25 cellular contexts compared by ENCODE assay signal in the genomic region with DNA sequence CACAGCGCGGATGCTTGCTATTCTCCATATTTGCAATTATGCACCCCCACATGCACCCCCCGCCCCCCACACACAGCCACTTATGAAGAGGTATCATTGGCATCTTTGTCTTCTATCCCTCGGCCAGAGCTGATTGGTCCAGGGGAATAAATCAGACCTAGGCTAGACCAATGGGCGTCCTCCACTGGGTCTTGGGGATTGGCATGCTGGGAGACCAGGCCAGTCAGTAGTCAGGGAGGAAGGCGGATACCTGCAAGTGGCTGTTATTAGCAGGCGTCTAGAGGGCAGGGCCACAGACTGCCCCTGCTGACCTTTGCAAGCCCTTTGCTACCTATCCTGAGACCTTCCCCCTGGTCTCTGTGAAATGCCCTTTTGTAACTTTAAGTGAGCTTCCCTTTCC. TPM values are rescaled to one million over a fixed set of nuclear protein-coding genes. Genes with fewer than 3 reads are reported as not detected.
A peak's percentile ranks its signal among the peaks of the same experiment; 100 is the strongest.
DNase-seq lines count a peak whose midpoint lies in the region; ATAC-seq, FAIRE-seq and TF ChIP-seq lines count a peak whose summit lies in the region.
"Had no signal": no experiment of that assay in that cellular context is flagged by ENCODE, and none has a peak within 500 bp of the region (broad histone marks: within the 10 kb centered on the region; RNA-seq: fewer than 3 reads in every experiment).

No MANE protein-coding gene starts in this region.

- no peak overlapping the region for H3K18ac ChIP-seq in mesendoderm (ENCODE audit: low read length)

- no peaks in the 10 kb centered on the region for H3K9me3 ChIP-seq in K562 (replicated peaks; ENCODE audit: control insufficient read depth, insufficient read depth, low read depth, low read length)
- H3K9me3 ChIP-seq: BLaER1, SJSA1 had no signal

- no peak for TF ChIP-seq EP300 in K562 (IDR thresholded peaks at IDR 0.05; ENCODE audit: low read length)

- no peak overlapping the region for H2BK120ac ChIP-seq in mesendoderm (ENCODE audit: low read depth, low read length)

- no peak for TF ChIP-seq POLR2A in K562 (conservative IDR thresholded peaks at IDR 0.05)

- no peak overlapping the region for H3K4me3 Mint-ChIP-seq in type B pancreatic cell
- H3K4me3 Mint-ChIP-seq: CD4-positive, alpha-beta T cell; HFFc6 had no signal

- no peak overlapping the region for H2AFZ ChIP-seq in K562 (ENCODE audit: low read depth, low read length)

- H3K4me2 ChIP-seq in K562 (ENCODE audit: insufficient read depth, low read length) (no peak overlapping the region), mesendoderm (ENCODE audit: low read length) (no peak overlapping the region)
- H3K4me2 ChIP-seq: BLaER1 had no signal

- TF ChIP-seq RAD21 in K562 (CRISPR knock-in tag; conservative IDR thresholded peaks at IDR 0.05 in 1 of 2, IDR thresholded peaks at IDR 0.05 in 1 of 2), result no peak

- H3K4me1 ChIP-seq in K562 (replicated peaks in 1 of 2; ENCODE audit: control insufficient read depth in 2 of 2, insufficient read depth in 2 of 2, low read length in 2 of 2), result peaks cover 0 to 2% of the 10 kb centered on the region in 2 experiments; a peak in 1 of 5 replicates
- no peaks in the 10 kb centered on the region for H3K4me1 ChIP-seq in mesendoderm (ENCODE audit: control insufficient read depth, low read depth, low read length)

- H3K4me3 ChIP-seq in K562 (no peak overlapping the region), mesendoderm (ENCODE audit: low read length) (no peak overlapping the region)
- H3K4me3 ChIP-seq: BLaER1, SJSA1 had no signal

- H3K9me1 ChIP-seq in K562 (ENCODE audit: control insufficient read depth, insufficient read depth, low read length), result no peaks in the 10 kb centered on the region

- no peak overlapping the region for H3K56ac ChIP-seq in mesendoderm (ENCODE audit: low read length)

- no peak overlapping the region for H2BK15ac ChIP-seq in mesendoderm (replicated peaks; ENCODE audit: low read depth)

- no peaks in the 10 kb centered on the region for H3K9me3 Mint-ChIP-seq in type B pancreatic cell
- H3K9me3 Mint-ChIP-seq: CD4-positive, alpha-beta T cell; HFFc6 had no signal

- H3K79me2 ChIP-seq in K562 (ENCODE audit: control insufficient read depth, insufficient read depth, low read length) (no peaks in the 10 kb centered on the region), mesendoderm (ENCODE audit: control insufficient read depth, insufficient read depth, low read length) (no peaks in the 10 kb centered on the region)

- H3K9ac ChIP-seq in K562 (ENCODE audit: insufficient read depth in 1 of 2, low read depth in 2 of 2, low read length in 2 of 2) (no peak overlapping the region), mesendoderm (ENCODE audit: low read length) (no peak overlapping the region)
- H3K9ac ChIP-seq: BLaER1 had no signal

- 23% methylated on average over 7 of the region's 7 CpGs for WGBS in K562 (ENCODE audit: insufficient coverage, low coverage, missing lambda C conversion rate)
- no CpG with 5 or more reads among the region's 7 CpGs for WGBS in mesendoderm (ENCODE audit: extremely low coverage, insufficient coverage, low lambda C conversion rate)

- H4K5ac ChIP-seq in mesendoderm (ENCODE audit: low read length), result no peak overlapping the region

- H2AK5ac ChIP-seq in mesendoderm (ENCODE audit: low read length), result no peak overlapping the region

- in situ Hi-C loops in K562 (cut with MboI), result no loop called here

- intact Hi-C loops in K562 (cut with micrococcal nuclease), result no loop called here

- H3K27ac ChIP-seq in K562 (ENCODE audit: extremely low read depth, low read depth, low read length), result no peak overlapping the region
- no peak overlapping the region for H3K27ac ChIP-seq in mesendoderm (ENCODE audit: low read depth, low read length)
- H3K27ac ChIP-seq: 22Rv1, BLaER1, SJSA1 had no signal

- FAIRE-seq in K562 (lab: Jason Lieb, UNC), result no peak
- FAIRE-seq: G401.6, GM12892, H1 had no signal

- H4K8ac ChIP-seq in mesendoderm (ENCODE audit: low read depth, low read length), result no peak overlapping the region

- H3K36me3 ChIP-seq in K562 (ENCODE audit: control insufficient read depth, insufficient read depth, low read length), result no peaks in the 10 kb centered on the region
- no peaks in the 10 kb centered on the region for H3K36me3 ChIP-seq in mesendoderm (ENCODE audit: control insufficient read depth, insufficient read depth, low read length)
- H3K36me3 ChIP-seq: BLaER1 had no signal

- POLR2A ChIA-PET in K562 (lab: Yijun Ruan, JAX), result interaction anchor here (0.6 to 1.6 kb wide), 2 partner anchors 11 to 591 kb away, joined by 3 to 5 read pairs; no protein-coding TSS in a partner anchor

- peaks cover 48 to 78% of the 10 kb centered on the region in 2 experiments; a peak in 4 of 5 replicates for H3K27me3 ChIP-seq in K562 (ENCODE audit: control insufficient read depth in 2 of 2, insufficient read depth in 2 of 2, low read length in 2 of 2)
- no peaks in the 10 kb centered on the region for H3K27me3 ChIP-seq in mesendoderm (ENCODE audit: insufficient read depth, low read length, poor library complexity)
- H3K27me3 ChIP-seq: BLaER1, SJSA1 had no signal

- CTCF ChIA-PET in K562 (lab: Yijun Ruan, JAX; ENCODE audit: low intra/inter-chr PET ratio), result no interaction called here

- peaks cover 5% of the 10 kb centered on the region for H4K20me1 ChIP-seq in K562 (replicated peaks; ENCODE audit: control insufficient read depth, insufficient read depth, low read length)
- H4K20me1 ChIP-seq: BLaER1 had no signal

- no peak overlapping the region for H3K27ac Mint-ChIP-seq in type B pancreatic cell
- H3K27ac Mint-ChIP-seq: CD4-positive, alpha-beta T cell; HFFc6 had no signal

- H3K27me3 Mint-ChIP-seq in type B pancreatic cell, result no peaks in the 10 kb centered on the region

- H3K79me1 ChIP-seq in mesendoderm (ENCODE audit: low read length), result no peaks in the 10 kb centered on the region

- BruUV-seq in K562 (replicated peaks; lab: Mats Ljungman, UMichigan), result no TSS peak

- TF ChIP-seq CTCF in K562 (IDR thresholded peaks at IDR 0.05 in 2 of 3, conservative IDR thresholded peaks at IDR 0.05 in 1 of 3; ENCODE audit: insufficient read depth in 2 of 3, low read depth in 1 of 3, low read length in 3 of 3) (no peak), type B pancreatic cell (conservative IDR thresholded peaks at IDR 0.05) (no peak)

- H3K36me3 Mint-ChIP-seq in type B pancreatic cell, result no peaks in the 10 kb centered on the region

- H3K4me1 Mint-ChIP-seq in type B pancreatic cell (ENCODE audit: unreplicated experiment), result peaks cover 13% of the 10 kb centered on the region

- ATAC-seq in K562 (peak; percentile 65), GM19351 (IDR thresholded peaks at IDR 0.05; ENCODE audit: unreplicated experiment) (no peak)
- ATAC-seq: Right ventricle myocardium inferior had no signal

- H2BK5ac ChIP-seq in mesendoderm (ENCODE audit: low read length), result no peak overlapping the region

- no peak overlapping the region for H3K23ac ChIP-seq in mesendoderm (ENCODE audit: low read length)

- DNase-seq in NCI-H82 (lab: John Stamatoyannopoulos, UW), result peak; percentile 25
- no peak for DNase-seq in NCI-H82 treated with DMSO at 0.1 percent for 48 hours (lab: John Stamatoyannopoulos, UW; ENCODE audit: unreplicated experiment)
- DNase-seq in K562 (ENCODE audit: extremely low read depth in 1 of 4, low spot score in 3 of 4), result peak in 3 of 4 experiments; percentile 42 to 45 (median 45)
- DNase-seq in mesendoderm, result peak; percentile 39
- DNase-seq in type B pancreatic cell (ENCODE audit: extremely low spot score, unreplicated experiment), result no peak
- no peak for DNase-seq in MV-4-11 (lab: John Stamatoyannopoulos, UW)
- no peak for DNase-seq in DMS79 treated with DMSO at 0.1 percent for 48 hours (lab: John Stamatoyannopoulos, UW)
- DNase-seq: ACHN; CD4-positive, alpha-beta T cell; HFFc6; KBM-7; NCI-H1105 treated with DMSO at 0.1 percent for 48 hours; NCI-H1694; NCI-H2081; NCI-H2171; NCI-H345; NCI-H524 treated with DMSO at 0.1 percent for 48 hours had no signal

- no peak overlapping the region for H3K4ac ChIP-seq in mesendoderm (ENCODE audit: low read depth, low read length)

TF ChIP-seq in K562, 482 proteins besides CTCF, POLR2A, EP300 and RAD21 (continues in another document):
- TF ChIP-seq THRAP3 (IDR thresholded peaks at IDR 0.05; ENCODE audit: borderline replicate concordance) (no peak), TAF7 (tag; IDR thresholded peaks at IDR 0.05) (no peak)
- TF ChIP-seq, protein P1, sequence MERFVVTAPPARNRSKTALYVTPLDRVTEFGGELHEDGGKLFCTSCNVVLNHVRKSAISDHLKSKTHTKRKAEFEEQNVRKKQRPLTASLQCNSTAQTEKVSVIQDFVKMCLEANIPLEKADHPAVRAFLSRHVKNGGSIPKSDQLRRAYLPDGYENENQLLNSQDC (CRISPR knock-in tag; IDR thresholded peaks at IDR 0.05), result no peak
- TF ChIP-seq, protein P2, sequence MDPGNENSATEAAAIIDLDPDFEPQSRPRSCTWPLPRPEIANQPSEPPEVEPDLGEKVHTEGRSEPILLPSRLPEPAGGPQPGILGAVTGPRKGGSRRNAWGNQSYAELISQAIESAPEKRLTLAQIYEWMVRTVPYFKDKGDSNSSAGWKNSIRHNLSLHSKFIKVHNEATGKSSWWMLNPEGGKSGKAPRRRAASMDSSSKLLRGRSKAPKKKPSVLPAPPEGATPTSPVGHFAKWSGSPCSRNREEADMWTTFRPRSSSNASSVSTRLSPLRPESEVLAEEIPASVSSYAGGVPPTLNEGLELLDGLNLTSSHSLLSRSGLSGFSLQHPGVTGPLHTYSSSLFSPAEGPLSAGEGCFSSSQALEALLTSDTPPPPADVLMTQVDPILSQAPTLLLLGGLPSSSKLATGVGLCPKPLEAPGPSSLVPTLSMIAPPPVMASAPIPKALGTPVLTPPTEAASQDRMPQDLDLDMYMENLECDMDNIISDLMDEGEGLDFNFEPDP (CRISPR knock-in tag; IDR thresholded peaks at IDR 0.05), result no peak

RNA-seq across cellular contexts. Expression of a gene that starts 30.0 kb away (rescaled TPM):
- not detected in 2 replicates for total RNA-seq in K562 (2011; cell fraction: chromatin; rRNA removed; ENCODE audit: low replicate concordance)
- not detected in 2 replicates for total RNA-seq in K562 (2011; cell fraction: nucleolus; rRNA removed)
- not detected in 2 replicates for total RNA-seq in K562 (2011; cell fraction: nucleoplasm; rRNA removed)
- not detected in 2 replicates for total RNA-seq in K562 (2014; rRNA removed)
- not detected in 2 replicates for total RNA-seq in K562 (2014; rRNA removed; fragmentation: Illumina TruSeq; extraction: Trizol)
- not detected in 2 replicates for total RNA-seq in K562 (2015; rRNA removed; fragmentation: Illumina TruSeq; extraction: Trizol)
- not detected in 2 replicates for total RNA-seq in K562 (2021)
- not detected in 2 replicates for polyA plus RNA-seq in K562 (2011; rRNA removed)
- polyA plus RNA-seq in K562 (2011; cell fraction: cytosol; rRNA removed), result not detected in 2 replicates
- not detected in 2 replicates for polyA plus RNA-seq in K562 (2011; cell fraction: nucleus; rRNA removed)
- polyA plus RNA-seq in K562 (2012), result not detected in 2 replicates
- polyA plus RNA-seq in K562 (2014; fragmentation: Illumina TruSeq; extraction: Trizol), result not detected in 2 replicates
- not detected for polyA plus RNA-seq in K562 (2014; fragmentation: Nextera tagmentation; extraction: Ambion mirVana)
- not detected in 2 replicates for polyA plus RNA-seq in K562 (2014; rRNA removed)
- not detected in 2 replicates for polyA minus RNA-seq in K562 (2011; rRNA and poly(A)+ RNA removed)
- polyA minus RNA-seq in K562 (2011; cell fraction: cytosol; rRNA and poly(A)+ RNA removed), result not detected in 2 replicates
- not detected in 2 replicates for polyA minus RNA-seq in K562 (2011; cell fraction: nucleus; rRNA and poly(A)+ RNA removed)
- polyA plus RNA-seq in mesendoderm (2013, experiment 1 of 2), result 0.37 TPM
- polyA plus RNA-seq in mesendoderm (2013, experiment 2 of 2), result 0.39 TPM
- total RNA-seq in type B pancreatic cell (ENCODE audit: low replicate concordance), result 1.8 and 13.7 TPM in 2 replicates
- total RNA-seq: CD4-positive, alpha-beta T cell had no signal

Comparison
In these comparisons a context has a peak if more than half of its experiments do, and no peak if none do; other contexts are left out.
1. DNase-seq: peak in NCI-H82 (single experiment), K562 (3 of 4) and mesendoderm (single experiment); none in NCI-H82 treated with DMSO at 0.1 percent for 48 hours (single experiment), type B pancreatic cell (single experiment), MV-4-11 (single experiment) and DMS79 treated with DMSO at 0.1 percent for 48 hours (single experiment).